Comparison of ENCODE assay signal across 8 cellular contexts in the genomic region with DNA sequence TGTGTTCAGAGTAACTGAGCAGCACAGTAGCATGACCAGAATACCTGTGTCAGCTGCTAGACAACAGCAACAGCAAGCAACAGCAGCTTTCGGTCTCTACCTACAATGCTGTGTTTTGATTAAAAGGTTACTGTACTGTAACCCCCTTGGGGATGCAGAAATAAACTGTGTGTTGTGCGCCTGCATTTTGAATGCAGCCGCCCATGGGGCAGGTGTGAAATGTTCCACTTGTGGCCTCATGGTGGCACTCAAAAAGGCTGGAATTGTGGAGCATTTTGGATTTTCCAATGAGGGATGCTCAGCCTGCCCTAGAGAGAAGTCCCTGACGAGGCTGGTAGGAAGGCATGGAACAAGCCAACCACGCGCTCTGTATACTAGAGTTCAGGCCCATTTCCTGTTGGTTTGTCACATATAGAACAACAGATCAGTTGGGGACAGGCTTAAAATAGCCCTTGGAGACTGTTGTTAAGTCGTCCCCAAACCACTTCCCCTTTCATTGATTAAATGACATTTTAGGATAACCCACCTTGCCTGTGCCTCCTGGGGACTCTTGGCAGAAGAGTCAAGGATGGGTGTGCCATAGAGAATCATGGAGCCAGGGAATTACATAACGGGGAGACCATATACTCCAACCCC. TPM values are rescaled to one million over a fixed set of nuclear protein-coding genes. Genes with fewer than 3 reads are reported as not detected.
DNase-seq lines count a peak whose midpoint lies in the region; ATAC-seq and TF ChIP-seq lines count a peak whose summit lies in the region.

No MANE protein-coding gene starts in this region.

- DNase-seq in NCI-H1417 (lab: John Stamatoyannopoulos, UW) (peak in 2 of 3 experiments; percentile 31 to 74), NCI-H1417 treated with DMSO at 0.1 percent for 48 hours (lab: John Stamatoyannopoulos, UW) (no peak), HCT116 (ENCODE audit: low read depth, low spot score) (no peak), MCF 10A (ENCODE audit: unreplicated experiment) (no peak), progenitor cell of endocrine pancreas (ENCODE audit: low spot score, unreplicated experiment) (no peak)
- DNase-seq in CD4-positive, alpha-beta memory T cell, result no peak

- ATAC-seq in HCT116, result peak; percentile 68
- no peak for ATAC-seq in activated CD4-positive, CD25-positive, alpha-beta regulatory T cell treated with anti-CD3 and anti-CD28 coated beads, Interleukin-2, amount 50 U/mL, for 24 hours

- H3K27me3 ChIP-seq in HCT116 (ENCODE audit: insufficient read depth, low read length), result no peaks in the 10 kb centered on the region
- no peaks in the 10 kb centered on the region for H3K27me3 ChIP-seq in CD4-positive, alpha-beta memory T cell (ENCODE audit: insufficient read depth, low read length)

- TF ChIP-seq RAD21 in HCT116 (IDR thresholded peaks at IDR 0.05; ENCODE audit: low read depth), result peak; percentile 62

- no peaks in the 10 kb centered on the region for H4K20me1 ChIP-seq in HCT116 (ENCODE audit: insufficient read depth)

- no peaks in the 10 kb centered on the region for H3K9me3 Mint-ChIP-seq in MCF 10A (ENCODE audit: unreplicated experiment)
- H3K9me3 Mint-ChIP-seq in progenitor cell of endocrine pancreas (ENCODE audit: low read depth), result no peaks in the 10 kb centered on the region
- peaks cover 0 to 2% (median 0%) of the 10 kb centered on the region in 8 donors for H3K9me3 Mint-ChIP-seq in CD4-positive, alpha-beta memory T cell

- no peaks in the 10 kb centered on the region for H3K36me3 ChIP-seq in HCT116 (ENCODE audit: control insufficient read depth in 1 of 2, insufficient read depth in 2 of 2, low read length in 2 of 2)
- H3K36me3 ChIP-seq in CD4-positive, alpha-beta memory T cell (ENCODE audit: insufficient read depth, low read length), result no peaks in the 10 kb centered on the region

- H2AFZ ChIP-seq in HCT116 (ENCODE audit: low read depth, low read length, poor library complexity, severe bottlenecking), result no peak overlapping the region

- H3K9me2 ChIP-seq in HCT116 (ENCODE audit: insufficient read depth), result no peaks in the 10 kb centered on the region

- H3K36me3 Mint-ChIP-seq in MCF 10A (ENCODE audit: insufficient read depth, unreplicated experiment), result peaks cover 41% of the 10 kb centered on the region
- H3K36me3 Mint-ChIP-seq in progenitor cell of endocrine pancreas (ENCODE audit: insufficient read depth), result peaks cover 9% of the 10 kb centered on the region
- peaks cover 11 to 16% of the 10 kb centered on the region in 2 donors for H3K36me3 Mint-ChIP-seq in CD4-positive, alpha-beta memory T cell

- no peak for TF ChIP-seq POLR2A in HCT116 (IDR thresholded peaks at IDR 0.05; ENCODE audit: borderline replicate concordance, extremely low read depth, insufficient read depth, insufficient read length)

- no peaks in the 10 kb centered on the region for H3K4me1 ChIP-seq in HCT116 (ENCODE audit: control insufficient read depth in 1 of 2, insufficient read depth in 2 of 2, low read length in 2 of 2)
- H3K4me1 ChIP-seq in CD4-positive, alpha-beta memory T cell (ENCODE audit: insufficient read depth, low read length), result peaks cover 3% of the 10 kb centered on the region

- POLR2A ChIA-PET in HCT116 (lab: Charles Lee), result no interaction called here
- POLR2A ChIA-PET in MCF 10A (lab: Yijun Ruan, JAX), result no interaction called here
- POLR2A ChIA-PET in CD4-positive, alpha-beta memory T cell (lab: Charles Lee; ENCODE audit: partially characterized antibody), result no interaction called here

- no peak overlapping the region for H3K4me3 ChIP-seq in HCT116 (replicated peaks in 1 of 2; ENCODE audit: low read depth in 1 of 2, low read length in 2 of 2)
- H3K4me3 ChIP-seq in CD4-positive, alpha-beta memory T cell (ENCODE audit: low read length in 2 of 2), result no peak overlapping the region

- no peak overlapping the region for H3K9ac ChIP-seq in HCT116 (ENCODE audit: low read length)

- H3K27me3 Mint-ChIP-seq in MCF 10A (ENCODE audit: insufficient read depth, unreplicated experiment) (no peaks in the 10 kb centered on the region), progenitor cell of endocrine pancreas (no peaks in the 10 kb centered on the region)
- H3K27me3 Mint-ChIP-seq in CD4-positive, alpha-beta memory T cell, result peaks cover 0 to 1% of the 10 kb centered on the region in 2 donors

- no peaks in the 10 kb centered on the region for H3K79me2 ChIP-seq in HCT116 (ENCODE audit: insufficient read depth, low read length)

- CTCF ChIA-PET in HCT116 (lab: Charles Lee), result interaction anchor here (1.8 kb wide), 1 partner anchor 102 kb away, joined by 4 read pairs; no protein-coding TSS in a partner anchor
- CTCF ChIA-PET in MCF 10A (lab: Yijun Ruan, JAX), result interaction anchor here (0.6 to 1.1 kb wide), 3 partner anchors 9 to 75 kb away, joined by 4 to 5 read pairs (median 4); no protein-coding TSS in a partner anchor
- CTCF ChIA-PET in CD4-positive, alpha-beta memory T cell (lab: Charles Lee; ENCODE audit: partially characterized antibody), result no interaction called here

- BruUV-seq in HCT116 (replicated peaks; lab: Mats Ljungman, UMichigan), result no TSS peak
- BruUV-seq in MCF 10A (replicated peaks; lab: Mats Ljungman, UMichigan), result no TSS peak

- H3K4me2 ChIP-seq in HCT116 (ENCODE audit: low read length), result no peak overlapping the region

- H3K9me3 ChIP-seq in HCT116 (ENCODE audit: control insufficient read depth in 1 of 2, insufficient read depth in 1 of 2, low read depth in 1 of 2, low read length in 2 of 2), result no peaks in the 10 kb centered on the region
- H3K9me3 ChIP-seq in CD4-positive, alpha-beta memory T cell (ENCODE audit: control insufficient read depth in 1 of 2, low read length in 2 of 2), result no peaks in the 10 kb centered on the region

- no peak overlapping the region for H3K27ac Mint-ChIP-seq in MCF 10A (ENCODE audit: low read depth, unreplicated experiment)
- H3K27ac Mint-ChIP-seq in progenitor cell of endocrine pancreas, result peak overlapping the region; percentile 82
- H3K27ac Mint-ChIP-seq in CD4-positive, alpha-beta memory T cell, result no peak overlapping the region

- H3K27ac ChIP-seq in HCT116 (ENCODE audit: low read depth, low read length), result no peak overlapping the region
- no peak overlapping the region for H3K27ac ChIP-seq in CD4-positive, alpha-beta memory T cell (ENCODE audit: low read depth, low read length)

- peak; percentile 57 to 65 (median 58); a peak in 5 of 6 replicates for TF ChIP-seq CTCF in HCT116 (IDR thresholded peaks at IDR 0.05 in 2 of 3, conservative IDR thresholded peaks at IDR 0.05 in 1 of 3; ENCODE audit: borderline replicate concordance in 1 of 3, insufficient read depth in 1 of 3, low read depth in 2 of 3, low read length in 2 of 3)
- TF ChIP-seq CTCF in LNCAP (IDR thresholded peaks at IDR 0.05), result peak; percentile 55
- peak; percentile 3 for TF ChIP-seq CTCF in MCF 10A (IDR thresholded peaks at IDR 0.05; ENCODE audit: unreplicated experiment)
- peak; percentile 36 for TF ChIP-seq CTCF in progenitor cell of endocrine pancreas (IDR thresholded peaks at IDR 0.05; ENCODE audit: unreplicated experiment)

- RAD21 ChIA-PET in HCT116 (lab: Charles Lee; ENCODE audit: low non-redundant PET in 1 of 2, low total read pairs in 2 of 2, uncharacterized antibody in 2 of 2, unreplicated experiment in 2 of 2), result no interaction called here

- peaks cover 14% of the 10 kb centered on the region for H3K4me1 Mint-ChIP-seq in MCF 10A (ENCODE audit: insufficient read depth, unreplicated experiment)
- peaks cover 18% of the 10 kb centered on the region for H3K4me1 Mint-ChIP-seq in progenitor cell of endocrine pancreas (ENCODE audit: low read depth)
- H3K4me1 Mint-ChIP-seq in CD4-positive, alpha-beta memory T cell, result peaks cover 2 to 3% (median 3%) of the 10 kb centered on the region in 4 donors

- intact Hi-C loops in HCT116 (cut with micrococcal nuclease) (loop anchor here (5.0 kb wide), 1 partner anchor 107 kb away; no protein-coding TSS in a partner anchor), MCF 10A (cut with micrococcal nuclease) (no loop called here)
- intact Hi-C loops in CD4-positive, alpha-beta memory T cell (cut with micrococcal nuclease), result no loop called here

- H3K4me3 Mint-ChIP-seq in MCF 10A (ENCODE audit: unreplicated experiment) (no peak overlapping the region), progenitor cell of endocrine pancreas (ENCODE audit: low read depth) (no peak overlapping the region)
- H3K4me3 Mint-ChIP-seq in CD4-positive, alpha-beta memory T cell, result no peak overlapping the region

TF ChIP-seq in HCT116, 20 proteins besides CTCF, POLR2A, EP300 and RAD21:
- TF ChIP-seq MAX (IDR thresholded peaks at IDR 0.05), result peak; percentile 52
- no peak for TF ChIP-seq ELF1 (IDR thresholded peaks at IDR 0.05; ENCODE audit: borderline replicate concordance, low read depth)
TF ChIP-seq in HCT116: peak in this region for 1.

RNA-seq across cellular contexts. Expression of gene SCPEP1, which starts 27.1 kb away (rescaled TPM):
- total RNA-seq in HCT116 (2021; ENCODE audit: unreplicated experiment), result 28.3 TPM
- 17.0 and 20.0 TPM in 2 replicates for polyA plus RNA-seq in HCT116 (2012)
- total RNA-seq in MCF 10A (2022), result 39.2 and 51.4 TPM in 2 replicates
- total RNA-seq in progenitor cell of endocrine pancreas, result 48.3 and 51.7 TPM in 2 replicates
- 10 to 100 TPM; 16.3 to 19.4 TPM for total RNA-seq in CD4-positive, alpha-beta memory T cell
- 10 to 100 TPM; 19.9 to 31.3 TPM for polyA plus RNA-seq in CD4-positive, alpha-beta memory T cell

RNA-seq across cellular contexts. Expression of gene COIL, which starts 44.2 kb away (rescaled TPM):
- total RNA-seq in HCT116 (2021; ENCODE audit: unreplicated experiment) (31.2 TPM), MCF 10A (2022) (15.4 and 17.2 TPM in 2 replicates), progenitor cell of endocrine pancreas (26.7 and 29.8 TPM in 2 replicates)
- 11.4 and 14.6 TPM in 2 replicates for polyA plus RNA-seq in HCT116 (2012)
- 10 to 100 TPM; 19.1 to 19.6 TPM for total RNA-seq in CD4-positive, alpha-beta memory T cell
- polyA plus RNA-seq in CD4-positive, alpha-beta memory T cell, result 10 to 100 TPM; 14.4 to 15.3 TPM

Comparison
In these comparisons a context has a peak if more than half of its experiments do, and no peak if none do; other contexts are left out.
1. DNase-seq: peak in NCI-H1417 (2 of 3); none in NCI-H1417 treated with DMSO at 0.1 percent for 48 hours (single experiment), HCT116 (single experiment), MCF 10A (single experiment), progenitor cell of endocrine pancreas (single experiment) and CD4-positive, alpha-beta memory T cell (0 of 5).
2. CTCF ChIP-seq: peak in every context shown above with its lines; median percentile 58 in HCT116; 55 in LNCAP; 36 in progenitor cell of endocrine pancreas; 3 in MCF 10A.